Comparison of ENCODE assay signal across 11 cellular contexts in the genomic region with DNA sequence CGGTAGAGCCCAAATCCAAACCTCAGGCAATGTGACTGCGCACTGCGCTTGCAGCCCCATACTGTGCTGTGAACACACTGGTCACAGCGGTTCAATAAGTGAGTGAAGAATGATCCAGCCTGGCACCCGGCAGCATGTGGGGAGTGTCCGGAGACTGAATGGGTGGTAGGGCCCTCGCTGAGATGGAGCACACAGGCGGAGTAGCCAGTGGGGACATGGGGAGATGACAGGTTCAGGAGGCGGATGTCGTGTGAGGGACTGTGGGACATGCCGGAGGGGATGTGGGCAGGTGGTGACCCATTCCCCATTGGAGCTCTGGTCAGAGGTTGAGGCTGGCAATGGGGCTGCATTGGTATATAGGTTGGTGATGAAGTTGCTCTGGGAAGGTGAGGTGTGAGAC. TPM values are rescaled to one million over a fixed set of nuclear protein-coding genes. Genes with fewer than 3 reads are reported as not detected.
DNase-seq lines count a peak whose midpoint lies in the region; ATAC-seq and TF ChIP-seq lines count a peak whose summit lies in the region.
"Had no signal": no experiment of that assay in that cellular context is flagged by ENCODE, and none has a peak within 500 bp of the region (broad histone marks: within the 10 kb centered on the region; RNA-seq: fewer than 3 reads in every experiment).

No MANE protein-coding gene starts in this region.

- peak overlapping the region; percentile 50 for H3K27ac Mint-ChIP-seq in activated naive CD4-positive, alpha-beta T cell treated with anti-CD3 and anti-CD28 coated beads, Interleukin-2, amount 10 ng/mL, durations not matched to agents 7 days and 5 days

- peaks cover 23% of the 10 kb centered on the region for H3K4me1 ChIP-seq in psoas muscle

- H3K27me3 Mint-ChIP-seq in activated naive CD4-positive, alpha-beta T cell treated with anti-CD3 and anti-CD28 coated beads, Interleukin-2, amount 10 ng/mL, durations not matched to agents 7 days and 5 days = peaks cover 54% of the 10 kb centered on the region

- H3K4me3 Mint-ChIP-seq in activated naive CD4-positive, alpha-beta T cell treated with anti-CD3 and anti-CD28 coated beads, Interleukin-2, amount 10 ng/mL, durations not matched to agents 7 days and 5 days = no peak overlapping the region

- no peaks in the 10 kb centered on the region for H3K27me3 ChIP-seq in psoas muscle (ENCODE audit: insufficient read depth in 3 of 3, low read length in 2 of 3)
- H3K27me3 ChIP-seq: BLaER1 treated with 17β-estradiol and CSF1 and Interleukin-3, amounts not matched to agents 10 nM and 100 nM; Peyer's patch had no signal

- CTCF ChIA-PET in activated naive CD4-positive, alpha-beta T cell treated with anti-CD3 and anti-CD28 coated beads, Interleukin-2, amount 10 ng/mL, durations not matched to agents 7 days and 5 days (lab: Charles Lee) = interaction anchor here (0.6 to 6.1 kb wide), 12 partner anchors 8 to 219 kb away, joined by 3 to 47 read pairs (median 4); no protein-coding TSS in a partner anchor

- no peaks in the 10 kb centered on the region for H3K36me3 ChIP-seq in psoas muscle (ENCODE audit: insufficient read depth in 1 of 2, low read depth in 1 of 2)
- H3K36me3 ChIP-seq: BLaER1 treated with 17β-estradiol and CSF1 and Interleukin-3, amounts not matched to agents 10 nM and 100 nM; Peyer's patch had no signal

- peak overlapping the region; percentile 9 for H3K27ac ChIP-seq in psoas muscle
- H3K27ac ChIP-seq: 22Rv1; BLaER1 treated with 17β-estradiol and CSF1 and Interleukin-3, amounts not matched to agents 10 nM and 100 nM; GM23248; Peyer's patch had no signal

- no peaks in the 10 kb centered on the region for H3K9me3 ChIP-seq in psoas muscle
- H3K9me3 ChIP-seq: BLaER1 treated with 17β-estradiol and CSF1 and Interleukin-3, amounts not matched to agents 10 nM and 100 nM; Peyer's patch had no signal

- no peaks in the 10 kb centered on the region for H3K9me3 Mint-ChIP-seq in activated naive CD4-positive, alpha-beta T cell treated with anti-CD3 and anti-CD28 coated beads, Interleukin-2, amount 10 ng/mL, durations not matched to agents 7 days and 5 days

- intact Hi-C loops in psoas muscle (cut with DNase I) = loop anchor here (1.0 to 2.0 kb wide), 4 partner anchors 23 to 47 kb away; no protein-coding TSS in a partner anchor

- WGBS in psoas muscle, 3 donors = 91 to 92% (median 92%) methylated on average over 11 of the region's 11 CpGs

- H3K4me3 ChIP-seq in psoas muscle = no peak overlapping the region
- H3K4me3 ChIP-seq: BLaER1 treated with 17β-estradiol and CSF1 and Interleukin-3, amounts not matched to agents 10 nM and 100 nM; GM23248; Peyer's patch had no signal

- peak in 3 of 4 donors; percentile 0 to 2 (median 1) for ATAC-seq in psoas muscle
- ATAC-seq in GM19395 (IDR thresholded peaks at IDR 0.05; ENCODE audit: unreplicated experiment) = no peak

- DNase-seq in activated naive CD4-positive, alpha-beta T cell treated with anti-CD3 and anti-CD28 coated beads, Interleukin-2, amount 10 ng/mL, durations not matched to agents 7 days and 5 days = no peak
- no peak for DNase-seq in activated naive CD4-positive, alpha-beta T cell (lab: John Stamatoyannopoulos, UW)
- peak in 1 of 2 donors; percentile 68 for DNase-seq in psoas muscle
- DNase-seq: NCI-H1436 treated with DMSO at 0.1 percent for 48 hours had no signal

- peaks cover 4% of the 10 kb centered on the region for H3K4me1 Mint-ChIP-seq in activated naive CD4-positive, alpha-beta T cell treated with anti-CD3 and anti-CD28 coated beads, Interleukin-2, amount 10 ng/mL, durations not matched to agents 7 days and 5 days

- H3K36me3 Mint-ChIP-seq in activated naive CD4-positive, alpha-beta T cell treated with anti-CD3 and anti-CD28 coated beads, Interleukin-2, amount 10 ng/mL, durations not matched to agents 7 days and 5 days = no peaks in the 10 kb centered on the region

- TF ChIP-seq CTCF in psoas muscle (IDR thresholded peaks at IDR 0.05) = no peak

RNA-seq across cellular contexts. Expression of gene SRARP, which starts 5.6 kb away (rescaled TPM):
- under 1 TPM in 1 of 4 donors, not detected in 3; 0.06 TPM for total RNA-seq in psoas muscle
- under 1 TPM; 0.06 to 0.17 (median 0.09) TPM for polyA plus RNA-seq in psoas muscle
- total RNA-seq: Daoy, GM23248, HT1080, Peyer's patch had no signal
- polyA plus RNA-seq: GM23248 had no signal

RNA-seq across cellular contexts. Expression of gene HSPB7, which starts 8.2 kb away (rescaled TPM):
- total RNA-seq in psoas muscle = 1,000 to 10,000 TPM; 1,183 to 3,738 (median 2,852) TPM
- 1,000 to 10,000 TPM; 1,867 to 2,156 (median 2,058) TPM for polyA plus RNA-seq in psoas muscle
- total RNA-seq: HT1080 had no signal

RNA-seq across cellular contexts. Expression of gene CLCNKA, which starts 12.2 kb away (rescaled TPM):
- total RNA-seq in psoas muscle = 1 to 10 TPM in 3 of 4 donors, under 1 TPM in 1; 0.84 to 2.2 (median 1.4) TPM
- 1 to 10 TPM in 1 of 3 donors, under 1 TPM in 2; 0.30 to 1.2 (median 0.63) TPM for polyA plus RNA-seq in psoas muscle
- total RNA-seq: Daoy, GM23248, HT1080 had no signal
- polyA plus RNA-seq: GM23248 had no signal

RNA-seq across cellular contexts. Expression of gene ZBTB17, which starts 33.8 kb away (rescaled TPM):
- total RNA-seq in psoas muscle = 10 to 100 TPM; 23.5 to 29.5 (median 26.2) TPM
- 10 to 100 TPM; 32.1 to 44.3 (median 34.2) TPM for polyA plus RNA-seq in psoas muscle

RNA-seq across cellular contexts. Expression of gene CLCNKB, which starts 33.9 kb away (rescaled TPM):
- total RNA-seq in psoas muscle = under 1 TPM in 1 of 4 donors, not detected in 3; 0.30 TPM
- under 1 TPM in 2 of 3 donors, not detected in 1; 0.05 to 0.31 TPM for polyA plus RNA-seq in psoas muscle
- total RNA-seq: GM23248, HT1080, Peyer's patch had no signal
- polyA plus RNA-seq: GM23248 had no signal
